In the genomic region with DNA sequence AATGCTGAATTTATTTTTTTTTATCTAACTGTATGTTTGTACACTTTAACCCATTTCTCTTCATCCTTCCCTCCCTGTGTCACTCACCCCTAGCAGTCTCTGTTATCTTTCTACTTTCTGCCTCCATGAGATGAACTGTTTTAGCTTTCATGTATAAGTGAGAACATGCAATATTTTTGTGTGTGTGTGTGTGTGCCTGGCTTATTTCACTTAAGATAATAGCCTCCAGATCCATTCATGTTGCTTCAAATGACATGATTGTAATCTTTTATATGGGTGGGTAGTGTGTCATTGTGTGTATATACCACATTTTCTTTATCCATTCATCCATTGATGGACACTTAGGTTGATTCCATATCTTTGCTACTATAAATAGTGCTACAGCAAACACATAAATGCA, we compare ENCODE assay signal across 7 cellular contexts.
"Had no signal": no experiment of that assay in that cellular context is flagged by ENCODE, and none has a peak within 500 bp of the region (broad histone marks: within the 10 kb centered on the region; RNA-seq: fewer than 3 reads in every experiment).

No MANE protein-coding gene starts in this region.

- H2AFZ ChIP-seq: GM23248 had no signal

- DNase-seq: GM23248, GOT3, H9, HFFc6 had no signal

- ATAC-seq: GM23338, HCT116 had no signal

- H3K27ac ChIP-seq: GM23248 had no signal

- H3K4me3 ChIP-seq: GM23248, GM23338, HAP-1 had no signal

- H3K9me3 ChIP-seq: HAP-1 had no signal

- H3K9ac ChIP-seq: GM23248 had no signal

- H3K4me2 ChIP-seq: GM23338 had no signal

- H3K36me3 ChIP-seq: HAP-1 had no signal

- H3K4me1 ChIP-seq: HAP-1 had no signal
